18 cellular contexts compared by ENCODE assay signal in genomic region chr1:8681317-8681650, GRCh38.
A peak's percentile ranks its signal among the peaks of the same experiment; 100 is the strongest.
DNase-seq lines count a peak whose midpoint lies in the region; ATAC-seq and TF ChIP-seq lines count a peak whose summit lies in the region.
"Had no signal": no experiment of that assay in that cellular context is flagged by ENCODE, and none has a peak within 500 bp of the region (broad histone marks: within the 10 kb centered on the region; RNA-seq: fewer than 3 reads in every experiment).

No MANE protein-coding gene starts in this region.

- H3K27me3 ChIP-seq in PC-3 (ENCODE audit: low read length), result no peaks in the 10 kb centered on the region
- H3K27me3 ChIP-seq in stomach, result no peaks in the 10 kb centered on the region

- peaks cover 10% of the 10 kb centered on the region for H4K20me1 ChIP-seq in PC-3 (ENCODE audit: low read length)

- H3K27ac Mint-ChIP-seq in activated CD8-positive, alpha-beta memory T cell treated with anti-CD3 and anti-CD28 coated beads, Interleukin-2, amount 10 ng/mL, durations not matched to agents 7 days and 5 days, result no peak overlapping the region
- H3K27ac Mint-ChIP-seq: activated CD8-positive, alpha-beta T cell treated with anti-CD3 and anti-CD28 coated beads for 36 hours; stimulated activated effector memory CD8-positive, alpha-beta T cell treated with anti-CD3 and anti-CD28 coated beads, Interleukin-12 subunit alpha, Interleukin-12 subunit beta, amount 100 ng/mL, for 72 hours had no signal

- 15 to 36% (median 20%) methylated on average over 2 of the region's 2 CpGs for WGBS in stomach, 5 donors

- H3K4me2 ChIP-seq in PC-3 (ENCODE audit: low read length), result peak overlapping the region; percentile 89

- H3K36me3 ChIP-seq in PC-3 (ENCODE audit: low read depth, low read length) (no peaks in the 10 kb centered on the region), stomach (no peaks in the 10 kb centered on the region)

- H3K27ac ChIP-seq in PC-3 (ENCODE audit: low read length) (peak overlapping the region; percentile 4; the same call in 1 of the 2 replicates), stomach (peak overlapping the region in 4 of 5 donors; percentile 64 to 83 (median 74)), coronary artery (no peak overlapping the region)

- POLR2A ChIA-PET in PC-3 (lab: Charles Lee; ENCODE audit: unreplicated experiment), result no interaction called here

- peaks cover 3% of the 10 kb centered on the region for H3K36me3 Mint-ChIP-seq in activated CD8-positive, alpha-beta memory T cell treated with anti-CD3 and anti-CD28 coated beads, Interleukin-2, amount 10 ng/mL, durations not matched to agents 7 days and 5 days
- H3K36me3 Mint-ChIP-seq: stimulated activated effector memory CD8-positive, alpha-beta T cell treated with anti-CD3 and anti-CD28 coated beads, Interleukin-12 subunit alpha, Interleukin-12 subunit beta, amount 100 ng/mL, for 72 hours had no signal

- no TSS peak for BruUV-seq in PC-3 (replicated peaks; lab: Mats Ljungman, UMichigan)

- peak; percentile 58 for ATAC-seq in activated CD8-positive, alpha-beta memory T cell treated with anti-CD3 and anti-CD28 coated beads, Interleukin-2, amount 10 ng/mL, durations not matched to agents 7 days and 5 days
- peak; percentile 72 for ATAC-seq in PC-3
- no peak for ATAC-seq in GM19452 (IDR thresholded peaks at IDR 0.05; ENCODE audit: unreplicated experiment)
- ATAC-seq in HG02973 (IDR thresholded peaks at IDR 0.05; ENCODE audit: unreplicated experiment), result no peak
- ATAC-seq: activated CD8-positive, alpha-beta T cell treated with anti-CD3 and anti-CD28 coated beads for 36 hours; left cardiac atrium had no signal

- H3K79me2 ChIP-seq in PC-3 (ENCODE audit: low read length), result peaks cover 95% of the 10 kb centered on the region

- DNase-seq in activated CD8-positive, alpha-beta memory T cell treated with anti-CD3 and anti-CD28 coated beads, Interleukin-2, amount 10 ng/mL, durations not matched to agents 7 days and 5 days, result no peak
- DNase-seq in activated CD8-positive, alpha-beta memory T cell treated with anti-CD3 and anti-CD28 coated beads for 24 hours, result no peak
- DNase-seq in PC-3, result peak; percentile 28
- peak; percentile 18 for DNase-seq in fibroblast of peridontal ligament (ENCODE audit: extremely low read depth)
- no peak for DNase-seq in stomach
- no peak for DNase-seq in coronary artery (ENCODE audit: low spot score)
- DNase-seq: activated CD8-positive, alpha-beta T cell treated with anti-CD3 and anti-CD28 coated beads for 36 hours; activated naive CD4-positive, alpha-beta T cell treated with anti-CD3 and anti-CD28 coated beads, Interleukin-2, amount 50 U/mL, for 16 hours; cortex of kidney; DMS79 treated with DMSO at 0.1 percent for 48 hours; HCEC 1CT; left cardiac atrium; NCI-H187 treated with DMSO at 0.1 percent for 48 hours had no signal

- peaks cover 35% of the 10 kb centered on the region for H3K4me1 ChIP-seq in PC-3 (ENCODE audit: insufficient read depth, low read length)
- peaks cover 19 to 62% (median 45%) of the 10 kb centered on the region in 4 donors for H3K4me1 ChIP-seq in stomach

- peak overlapping the region; percentile 70 for H3K4me3 ChIP-seq in PC-3 (ENCODE audit: low read length)
- peak overlapping the region; percentile 23 to 40 (median 26) for H3K4me3 ChIP-seq in stomach
- H3K4me3 ChIP-seq in coronary artery, result no peak overlapping the region

- no peaks in the 10 kb centered on the region for H3K9me2 ChIP-seq in PC-3 (replicated peaks; ENCODE audit: low read length)

- peaks cover 26% of the 10 kb centered on the region for H3K4me1 Mint-ChIP-seq in activated CD8-positive, alpha-beta memory T cell treated with anti-CD3 and anti-CD28 coated beads, Interleukin-2, amount 10 ng/mL, durations not matched to agents 7 days and 5 days

- no peak for TF ChIP-seq EP300 in stomach (IDR thresholded peaks at IDR 0.05)

- H3K9ac ChIP-seq in PC-3 (ENCODE audit: low read length), result peak overlapping the region; percentile 42
- H3K9ac ChIP-seq: parathyroid adenoma had no signal

- TF ChIP-seq CTCF in PC-3 (conservative IDR thresholded peaks at IDR 0.05; ENCODE audit: low read depth, low read length), result no peak
- TF ChIP-seq CTCF in stomach (IDR thresholded peaks at IDR 0.05), result no peak
- TF ChIP-seq CTCF in coronary artery (IDR thresholded peaks at IDR 0.05), result no peak

- CTCF ChIA-PET in activated CD8-positive, alpha-beta memory T cell treated with anti-CD3 and anti-CD28 coated beads, Interleukin-2, amount 10 ng/mL, durations not matched to agents 7 days and 5 days (lab: Charles Lee), result interaction anchor here (0.7 to 3.1 kb wide), 9 partner anchors 10 to 178 kb away, joined by 3 to 22 read pairs (median 3); no protein-coding TSS in a partner anchor
- CTCF ChIA-PET in PC-3 (lab: Charles Lee), result interaction anchor here (0.6 to 1.2 kb wide), 4 partner anchors 8 to 59 kb away, joined by 3 to 6 read pairs (median 5); no protein-coding TSS in a partner anchor

- H2AFZ ChIP-seq in PC-3 (ENCODE audit: low read length), result no peak overlapping the region
- H2AFZ ChIP-seq: parathyroid adenoma had no signal

- intact Hi-C loops in PC-3 (cut with micrococcal nuclease), result loop anchor here (1.0 kb wide), 1 partner anchor 22 kb away; no protein-coding TSS in a partner anchor
- intact Hi-C loops in stomach (cut with DNase I; ENCODE audit: low total_unique reads), result no loop called here

- H3K9me3 Mint-ChIP-seq in activated CD8-positive, alpha-beta memory T cell treated with anti-CD3 and anti-CD28 coated beads, Interleukin-2, amount 10 ng/mL, durations not matched to agents 7 days and 5 days (ENCODE audit: low read depth), result no peaks in the 10 kb centered on the region
- H3K9me3 Mint-ChIP-seq: activated CD8-positive, alpha-beta T cell treated with anti-CD3 and anti-CD28 coated beads for 36 hours; stimulated activated effector memory CD8-positive, alpha-beta T cell treated with anti-CD3 and anti-CD28 coated beads, Interleukin-12 subunit alpha, Interleukin-12 subunit beta, amount 100 ng/mL, for 72 hours; T-helper 1 cell treated with Interleukin-12 subunit alpha and Interleukin-12 subunit beta and Interleukin-4 antibody, amounts not matched to agents 30 μg/mL and 1 μg/mL, for 36 hours had no signal

- H3K4me3 Mint-ChIP-seq in activated CD8-positive, alpha-beta memory T cell treated with anti-CD3 and anti-CD28 coated beads, Interleukin-2, amount 10 ng/mL, durations not matched to agents 7 days and 5 days, result no peak overlapping the region
- H3K4me3 Mint-ChIP-seq: activated CD8-positive, alpha-beta T cell treated with anti-CD3 and anti-CD28 coated beads for 36 hours; stimulated activated effector memory CD8-positive, alpha-beta T cell treated with anti-CD3 and anti-CD28 coated beads, Interleukin-12 subunit alpha, Interleukin-12 subunit beta, amount 100 ng/mL, for 72 hours; T-helper 1 cell treated with Interleukin-12 subunit alpha and Interleukin-12 subunit beta and Interleukin-4 antibody, amounts not matched to agents 30 μg/mL and 1 μg/mL, for 36 hours had no signal

- no peaks in the 10 kb centered on the region for H3F3A ChIP-seq in PC-3 (ENCODE audit: low read length, unreplicated experiment)

- H3K9me3 ChIP-seq in PC-3 (ENCODE audit: low read length), result no peaks in the 10 kb centered on the region
- no peaks in the 10 kb centered on the region for H3K9me3 ChIP-seq in stomach

- TF ChIP-seq POLR2A in stomach (IDR thresholded peaks at IDR 0.05), result no peak

- H3K27me3 Mint-ChIP-seq in activated CD8-positive, alpha-beta memory T cell treated with anti-CD3 and anti-CD28 coated beads, Interleukin-2, amount 10 ng/mL, durations not matched to agents 7 days and 5 days, result no peaks in the 10 kb centered on the region
- H3K27me3 Mint-ChIP-seq: activated CD8-positive, alpha-beta T cell treated with anti-CD3 and anti-CD28 coated beads for 36 hours had no signal

Comparison
In these comparisons a context has a peak if more than half of its experiments do, and no peak if none do; other contexts are left out.
1. ATAC-seq: peak in activated CD8-positive, alpha-beta memory T cell treated with anti-CD3 and anti-CD28 coated beads, Interleukin-2, amount 10 ng/mL, durations not matched to agents 7 days and 5 days (single experiment) and PC-3 (single experiment); none in GM19452 (single experiment) and HG02973 (single experiment).
2. DNase-seq: peak in PC-3 (single experiment) and fibroblast of peridontal ligament (single experiment); none in activated CD8-positive, alpha-beta memory T cell treated with anti-CD3 and anti-CD28 coated beads, Interleukin-2, amount 10 ng/mL, durations not matched to agents 7 days and 5 days (single experiment), activated CD8-positive, alpha-beta memory T cell treated with anti-CD3 and anti-CD28 coated beads for 24 hours (single experiment), stomach (single experiment) and coronary artery (single experiment).
3. H3K27ac ChIP-seq: peak in PC-3 (single experiment) and stomach (4 of 5); none in coronary artery (0 of 2).